ENCODE assay signal across 1 cellular context in genomic region chr6:132730560-132730959, GRCh38.
A peak's percentile ranks its signal among the peaks of the same experiment; 100 is the strongest.
TF ChIP-seq lines count a peak whose summit lies in the region.

No MANE protein-coding gene starts in this region.

TF ChIP-seq in HepG2, 621 proteins besides CTCF, POLR2A, EP300 and RAD21 (continued from another document and continues in another):
- no peak for TF ChIP-seq CCDC6 (CRISPR knock-in tag; IDR thresholded peaks at IDR 0.05)
- TF ChIP-seq MAFG (CRISPR knock-in tag; IDR thresholded peaks at IDR 0.05) = no peak
- no peak for TF ChIP-seq NCOA5 (CRISPR knock-in tag; IDR thresholded peaks at IDR 0.05)
- TF ChIP-seq MIER3 (CRISPR knock-in tag; IDR thresholded peaks at IDR 0.05; ENCODE audit: borderline replicate concordance) = no peak
- TF ChIP-seq, protein P1, sequence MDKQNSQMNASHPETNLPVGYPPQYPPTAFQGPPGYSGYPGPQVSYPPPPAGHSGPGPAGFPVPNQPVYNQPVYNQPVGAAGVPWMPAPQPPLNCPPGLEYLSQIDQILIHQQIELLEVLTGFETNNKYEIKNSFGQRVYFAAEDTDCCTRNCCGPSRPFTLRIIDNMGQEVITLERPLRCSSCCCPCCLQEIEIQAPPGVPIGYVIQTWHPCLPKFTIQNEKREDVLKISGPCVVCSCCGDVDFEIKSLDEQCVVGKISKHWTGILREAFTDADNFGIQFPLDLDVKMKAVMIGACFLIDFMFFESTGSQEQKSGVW (CRISPR knock-in tag; IDR thresholded peaks at IDR 0.05; ENCODE audit: borderline replicate concordance) = no peak
- no peak for TF ChIP-seq ZKSCAN1 (IDR thresholded peaks at IDR 0.05; ENCODE audit: low read length)
- no peak for TF ChIP-seq SRSF4 (IDR thresholded peaks at IDR 0.05; ENCODE audit: low read depth, low read length, poor library complexity, severe bottlenecking)
- no peak for TF ChIP-seq SMAD9 (CRISPR knock-in tag; IDR thresholded peaks at IDR 0.05)
- TF ChIP-seq FOXO4 (CRISPR knock-in tag; conservative IDR thresholded peaks at IDR 0.05) = no peak
- no peak for TF ChIP-seq MLXIP (CRISPR knock-in tag; IDR thresholded peaks at IDR 0.05; ENCODE audit: borderline replicate concordance)
- TF ChIP-seq ZNF350 (CRISPR knock-in tag; IDR thresholded peaks at IDR 0.05; ENCODE audit: borderline replicate concordance, low read depth) = no peak
- TF ChIP-seq ZNF850 (CRISPR knock-in tag; conservative IDR thresholded peaks at IDR 0.05) = no peak
- TF ChIP-seq ZBTB21 (CRISPR knock-in tag; IDR thresholded peaks at IDR 0.05) = 0 out of 2 replicates have a peak, but pooled peaks have one; percentile 66
- TF ChIP-seq FOXK1 (CRISPR knock-in tag; IDR thresholded peaks at IDR 0.05; ENCODE audit: borderline replicate concordance, low read depth) = peak; percentile 74; the same call in 1 of the 2 replicates
- no peak for TF ChIP-seq ZNF337 (CRISPR knock-in tag; IDR thresholded peaks at IDR 0.05; ENCODE audit: borderline replicate concordance, low read depth)
- no peak for TF ChIP-seq ZNF432 (CRISPR knock-in tag; IDR thresholded peaks at IDR 0.05; ENCODE audit: borderline replicate concordance)
- TF ChIP-seq BRCA1 (CRISPR knock-in tag; IDR thresholded peaks at IDR 0.05) = no peak
- TF ChIP-seq MIER2 (CRISPR knock-in tag; IDR thresholded peaks at IDR 0.05) = no peak
- TF ChIP-seq SAFB2 (CRISPR knock-in tag; IDR thresholded peaks at IDR 0.05; ENCODE audit: borderline replicate concordance, low read depth) = no peak
- no peak for TF ChIP-seq DZIP1 (CRISPR knock-in tag; IDR thresholded peaks at IDR 0.05)
- TF ChIP-seq ZNF329 (CRISPR knock-in tag; IDR thresholded peaks at IDR 0.05; ENCODE audit: low read depth) = no peak
- TF ChIP-seq, protein P2, sequence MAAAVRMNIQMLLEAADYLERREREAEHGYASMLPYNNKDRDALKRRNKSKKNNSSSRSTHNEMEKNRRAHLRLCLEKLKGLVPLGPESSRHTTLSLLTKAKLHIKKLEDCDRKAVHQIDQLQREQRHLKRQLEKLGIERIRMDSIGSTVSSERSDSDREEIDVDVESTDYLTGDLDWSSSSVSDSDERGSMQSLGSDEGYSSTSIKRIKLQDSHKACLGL (CRISPR knock-in tag; IDR thresholded peaks at IDR 0.05) = no peak
- TF ChIP-seq KAT8 (CRISPR knock-in tag; IDR thresholded peaks at IDR 0.05) = no peak
- TF ChIP-seq FOXA1 (IDR thresholded peaks at IDR 0.05) = peak; percentile 53; the same call in 1 of the 2 replicates
- TF ChIP-seq FOXA1 (CRISPR knock-in tag; IDR thresholded peaks at IDR 0.05) = no peak
- no peak for TF ChIP-seq ZNF737 (CRISPR knock-in tag; IDR thresholded peaks at IDR 0.05; ENCODE audit: borderline replicate concordance)
- no peak for TF ChIP-seq ZNF33B (CRISPR knock-in tag; IDR thresholded peaks at IDR 0.05)
- no peak for TF ChIP-seq NFKB2 (CRISPR knock-in tag; IDR thresholded peaks at IDR 0.05; ENCODE audit: borderline replicate concordance)
- TF ChIP-seq ZNF101 (CRISPR knock-in tag; IDR thresholded peaks at IDR 0.05; ENCODE audit: borderline replicate concordance, low read depth) = no peak
- TF ChIP-seq DNMT1 (CRISPR knock-in tag; IDR thresholded peaks at IDR 0.05) = no peak
- no peak for TF ChIP-seq EZH2 (conservative IDR thresholded peaks at IDR 0.05; ENCODE audit: low read depth, low read length)
- no peak for TF ChIP-seq NFE2L2 (IDR thresholded peaks at IDR 0.05; ENCODE audit: low read length)
- no peak for TF ChIP-seq ZFYVE20 (CRISPR knock-in tag; IDR thresholded peaks at IDR 0.05; ENCODE audit: borderline replicate concordance, low read depth)
- no peak for TF ChIP-seq KMT2B (CRISPR knock-in tag; IDR thresholded peaks at IDR 0.05)
- peak; percentile 22; the same call in 1 of the 2 replicates for TF ChIP-seq SOX5 (CRISPR knock-in tag; IDR thresholded peaks at IDR 0.05; ENCODE audit: borderline replicate concordance)
- TF ChIP-seq ZNF598 (CRISPR knock-in tag; IDR thresholded peaks at IDR 0.05; ENCODE audit: borderline replicate concordance) = no peak
- no peak for TF ChIP-seq SNAI1 (CRISPR knock-in tag; IDR thresholded peaks at IDR 0.05; ENCODE audit: borderline replicate concordance)
- no peak for TF ChIP-seq XRCC5 (optimal IDR thresholded peaks at IDR 0.05; ENCODE audit: low read length)
- peak; percentile 33; the same call in 1 of the 2 replicates for TF ChIP-seq MED1 (CRISPR knock-in tag; IDR thresholded peaks at IDR 0.05)
- no peak for TF ChIP-seq ZNF510 (CRISPR knock-in tag; IDR thresholded peaks at IDR 0.05; ENCODE audit: low read depth)
- no peak for TF ChIP-seq ZNF569 (CRISPR knock-in tag; IDR thresholded peaks at IDR 0.05; ENCODE audit: borderline replicate concordance)
- no peak for TF ChIP-seq SOX13 (IDR thresholded peaks at IDR 0.05)
- no peak; a peak in 1 of 4 replicates for TF ChIP-seq SOX13 (CRISPR knock-in tag; conservative IDR thresholded peaks at IDR 0.05 in 1 of 2, IDR thresholded peaks at IDR 0.05 in 1 of 2)
- TF ChIP-seq ZFP36L2 (CRISPR knock-in tag; IDR thresholded peaks at IDR 0.05) = no peak
- peak; percentile 78 for TF ChIP-seq GATAD2A (CRISPR knock-in tag; IDR thresholded peaks at IDR 0.05)
- no peak for TF ChIP-seq NR2F1 (CRISPR knock-in tag; IDR thresholded peaks at IDR 0.05)
- peak; percentile 23; the same call in 1 of the 2 replicates for TF ChIP-seq CEBPB (IDR thresholded peaks at IDR 0.05; ENCODE audit: borderline replicate concordance, low read depth, low read length)
- TF ChIP-seq, protein P3, sequence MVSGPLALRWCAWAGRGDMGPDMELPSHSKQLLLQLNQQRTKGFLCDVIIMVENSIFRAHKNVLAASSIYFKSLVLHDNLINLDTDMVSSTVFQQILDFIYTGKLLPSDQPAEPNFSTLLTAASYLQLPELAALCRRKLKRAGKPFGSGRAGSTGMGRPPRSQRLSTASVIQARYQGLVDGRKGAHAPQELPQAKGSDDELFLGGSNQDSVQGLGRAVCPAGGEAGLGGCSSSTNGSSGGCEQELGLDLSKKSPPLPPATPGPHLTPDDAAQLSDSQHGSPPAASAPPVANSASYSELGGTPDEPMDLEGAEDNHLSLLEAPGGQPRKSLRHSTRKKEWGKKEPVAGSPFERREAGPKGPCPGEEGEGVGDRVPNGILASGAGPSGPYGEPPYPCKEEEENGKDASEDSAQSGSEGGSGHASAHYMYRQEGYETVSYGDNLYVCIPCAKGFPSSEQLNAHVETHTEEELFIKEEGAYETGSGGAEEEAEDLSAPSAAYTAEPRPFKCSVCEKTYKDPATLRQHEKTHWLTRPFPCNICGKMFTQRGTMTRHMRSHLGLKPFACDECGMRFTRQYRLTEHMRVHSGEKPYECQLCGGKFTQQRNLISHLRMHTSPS (CRISPR knock-in tag; IDR thresholded peaks at IDR 0.05; ENCODE audit: low read depth) = no peak
- TF ChIP-seq PAF1 (CRISPR knock-in tag; IDR thresholded peaks at IDR 0.05) = no peak
- no peak for TF ChIP-seq ZFP37 (CRISPR knock-in tag; IDR thresholded peaks at IDR 0.05; ENCODE audit: borderline replicate concordance)
- TF ChIP-seq MAZ (IDR thresholded peaks at IDR 0.05; ENCODE audit: borderline replicate concordance, low read depth, low read length) = no peak
- no peak for TF ChIP-seq MAZ (CRISPR knock-in tag; IDR thresholded peaks at IDR 0.05; ENCODE audit: low read depth)
- TF ChIP-seq SOX6 (IDR thresholded peaks at IDR 0.05) = no peak
- peak; percentile 20; the same call in 1 of the 2 replicates for TF ChIP-seq SOX6 (CRISPR knock-in tag; IDR thresholded peaks at IDR 0.05)
- TF ChIP-seq FOSL2 (CRISPR knock-in tag; IDR thresholded peaks at IDR 0.05) = peak; percentile 75; the same call in 1 of the 2 replicates
- TF ChIP-seq NCOA2 (CRISPR knock-in tag; IDR thresholded peaks at IDR 0.05) = peak; percentile 16; the same call in 1 of the 2 replicates
- TF ChIP-seq SP1 (IDR thresholded peaks at IDR 0.05) = no peak
- TF ChIP-seq SP1 (CRISPR knock-in tag; IDR thresholded peaks at IDR 0.05) = no peak
- TF ChIP-seq, protein P4, sequence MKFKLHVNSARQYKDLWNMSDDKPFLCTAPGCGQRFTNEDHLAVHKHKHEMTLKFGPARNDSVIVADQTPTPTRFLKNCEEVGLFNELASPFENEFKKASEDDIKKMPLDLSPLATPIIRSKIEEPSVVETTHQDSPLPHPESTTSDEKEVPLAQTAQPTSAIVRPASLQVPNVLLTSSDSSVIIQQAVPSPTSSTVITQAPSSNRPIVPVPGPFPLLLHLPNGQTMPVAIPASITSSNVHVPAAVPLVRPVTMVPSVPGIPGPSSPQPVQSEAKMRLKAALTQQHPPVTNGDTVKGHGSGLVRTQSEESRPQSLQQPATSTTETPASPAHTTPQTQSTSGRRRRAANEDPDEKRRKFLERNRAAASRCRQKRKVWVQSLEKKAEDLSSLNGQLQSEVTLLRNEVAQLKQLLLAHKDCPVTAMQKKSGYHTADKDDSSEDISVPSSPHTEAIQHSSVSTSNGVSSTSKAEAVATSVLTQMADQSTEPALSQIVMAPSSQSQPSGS (CRISPR knock-in tag; IDR thresholded peaks at IDR 0.05) = no peak
- no peak for TF ChIP-seq ETV6 (CRISPR knock-in tag; conservative IDR thresholded peaks at IDR 0.05)
- TF ChIP-seq FOSL1 (CRISPR knock-in tag; IDR thresholded peaks at IDR 0.05; ENCODE audit: borderline replicate concordance) = no peak
- TF ChIP-seq CEBPZ (IDR thresholded peaks at IDR 0.05; ENCODE audit: low read length) = no peak
- no peak for TF ChIP-seq KLF15 (CRISPR knock-in tag; IDR thresholded peaks at IDR 0.05; ENCODE audit: borderline replicate concordance)
- TF ChIP-seq ZNF251 (CRISPR knock-in tag; IDR thresholded peaks at IDR 0.05) = no peak
- TF ChIP-seq ZNF10 (CRISPR knock-in tag; IDR thresholded peaks at IDR 0.05; ENCODE audit: borderline replicate concordance, low read depth) = no peak
- TF ChIP-seq ZNF570 (CRISPR knock-in tag; IDR thresholded peaks at IDR 0.05; ENCODE audit: borderline replicate concordance) = no peak
